ENCODE assay signal across 26 cellular contexts in the genomic region with DNA sequence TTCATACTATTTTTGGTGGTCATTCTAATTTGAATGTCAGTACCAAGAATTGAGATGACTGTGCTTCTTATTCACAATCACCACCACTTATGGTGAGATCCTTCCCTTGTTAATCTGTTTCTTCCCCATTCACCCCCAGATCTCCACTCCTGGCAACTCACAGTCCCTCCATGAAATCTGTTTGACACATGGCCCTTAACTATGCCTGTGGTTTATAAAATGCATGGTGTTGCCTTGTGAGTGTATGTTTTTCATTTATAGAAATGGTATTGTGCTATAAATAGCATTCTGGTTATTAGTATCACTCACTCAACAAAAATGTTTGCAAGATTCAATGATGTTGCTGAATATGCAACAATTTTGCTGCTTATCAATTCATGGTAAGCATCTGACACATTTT.
"Had no signal": no experiment of that assay in that cellular context is flagged by ENCODE, and none has a peak within 500 bp of the region (broad histone marks: within the 10 kb centered on the region; RNA-seq: fewer than 3 reads in every experiment).

No MANE protein-coding gene starts in this region.

- H3K4me1 ChIP-seq: heart right ventricle, parathyroid adenoma, psoas muscle, testis, tibial nerve, upper lobe of right lung, vagina had no signal

- H3K79me2 ChIP-seq: parathyroid adenoma had no signal

- FAIRE-seq: frontal cortex, islet of Langerhans had no signal

- H3K36me3 ChIP-seq: heart right ventricle, neural progenitor cell, tibial nerve, upper lobe of right lung, vagina had no signal

- H3K4me2 ChIP-seq: neural progenitor cell had no signal

- H2AFZ ChIP-seq: neural progenitor cell, parathyroid adenoma had no signal

- H3K27ac ChIP-seq: dorsolateral prefrontal cortex, heart right ventricle, neural progenitor cell, parathyroid adenoma, psoas muscle, testis, tibial nerve, upper lobe of right lung, vagina had no signal

- ATAC-seq: natural killer cell treated with Interleukin-12 subunit alpha and Interleukin-12 subunit beta and Interleukin-15 and Interleukin-18, amount 100 ng/mL, for 72 hours; psoas muscle; sciatic nerve; stimulated activated naive B cell treated with anti-CD40 and anti-IgM and Interleukin-4, amounts not matched to agents 10 μg/mL and 1 μg/mL and 100 μg/mL, for 72 hours; stimulated activated naive CD8-positive, alpha-beta T cell treated with anti-CD3 and anti-CD28 coated beads, Interleukin-15, amount 100 ng/mL, for 72 hours; upper lobe of right lung had no signal

- H3K9ac ChIP-seq: neural progenitor cell, parathyroid adenoma had no signal

- H3K4me3 ChIP-seq: dorsolateral prefrontal cortex, heart right ventricle, lung, neural progenitor cell, psoas muscle, testis, tibial nerve, upper lobe of right lung, vagina had no signal

- H3K9me3 ChIP-seq: heart right ventricle, psoas muscle, testis, tibial nerve, upper lobe of right lung, vagina had no signal

- DNase-seq: cortex of kidney; dorsolateral prefrontal cortex; effector CD8-positive, alpha-beta T cell; heart right ventricle; hypothalamus; left ventricle myocardium superior; mesenchymal stem cell; midbrain; nucleus accumbens; psoas muscle; retina; stimulated activated CD4-positive, alpha-beta T cell treated with anti-CD3 and anti-CD28 coated beads, Interleukin-2, amount 100 ng/mL, for 24 hours; stimulated activated CD4-positive, alpha-beta T cell treated with anti-CD3 and anti-CD28 coated beads, Interleukin-4, amount 100 ng/mL, for 4 hours; stimulated activated naive B cell treated with anti-CD40 and anti-IgM and Interleukin-4, amounts not matched to agents 10 μg/mL and 1 μg/mL and 100 μg/mL, for 72 hours; stimulated activated naive CD8-positive, alpha-beta T cell treated with anti-CD3 and anti-CD28 coated beads, Interleukin-15, amount 100 ng/mL, for 72 hours; testis; upper lobe of right lung had no signal

- H3K27me3 ChIP-seq: heart right ventricle, neural progenitor cell, testis, tibial nerve, upper lobe of right lung, vagina had no signal
